1 cellular context compared by ENCODE assay signal in the genomic region with DNA sequence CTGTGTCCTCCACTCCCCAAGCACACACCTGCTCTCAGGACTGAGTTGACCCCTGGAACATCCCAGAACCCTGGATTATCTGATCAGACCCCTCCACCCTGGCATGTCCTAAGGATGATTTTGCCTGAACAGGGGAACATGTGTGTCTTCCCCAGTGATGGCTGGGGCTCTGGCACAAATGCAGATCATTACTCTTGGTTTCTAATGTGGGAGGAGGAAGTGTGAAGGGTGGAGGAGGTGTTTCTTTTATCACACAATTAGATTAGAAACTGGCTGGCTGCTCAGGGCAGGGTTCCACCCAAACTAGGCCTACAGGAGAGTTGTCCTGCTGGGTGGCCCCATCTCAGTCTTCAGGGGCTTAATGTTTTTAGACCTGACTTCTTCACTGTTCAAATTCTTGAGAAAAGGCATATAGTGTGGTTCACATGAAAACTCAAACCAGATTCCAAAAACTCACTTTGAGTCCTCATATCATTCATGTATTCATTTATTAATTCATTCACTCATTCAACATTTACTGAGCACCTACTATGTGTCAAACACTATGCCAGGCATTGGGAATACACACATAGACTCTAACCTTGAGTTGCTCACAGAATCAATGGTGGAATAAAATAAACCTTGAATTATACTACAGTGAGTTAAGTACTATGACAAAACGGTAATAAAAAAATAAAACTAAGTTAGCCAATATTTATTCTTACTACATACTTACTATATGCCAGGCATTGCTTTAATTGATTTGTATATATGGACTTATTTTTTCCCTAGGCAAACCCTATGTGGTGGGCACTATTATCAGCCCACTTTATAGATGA.
TF ChIP-seq lines count a peak whose summit lies in the region.

No MANE protein-coding gene starts in this region.

TF ChIP-seq in GM12878, 131 proteins besides CTCF, POLR2A, EP300 and RAD21 (continued from another document):
- TF ChIP-seq DPF2 (IDR thresholded peaks at IDR 0.05) = peak; percentile 39; the same call in 1 of the 2 replicates
- TF ChIP-seq BCL11A (IDR thresholded peaks at IDR 0.05; ENCODE audit: low read depth, low read length) = 0 out of 2 replicates have a peak, but pooled peaks have one; percentile 19
- TF ChIP-seq CBFB (IDR thresholded peaks at IDR 0.05; ENCODE audit: low read depth) = no peak
- peak; percentile 71; the same call in 1 of the 2 replicates for TF ChIP-seq SPI1 (IDR thresholded peaks at IDR 0.05; ENCODE audit: borderline replicate concordance, insufficient read depth, low read depth, low read length)
- TF ChIP-seq TAF1 (IDR thresholded peaks at IDR 0.05; ENCODE audit: borderline replicate concordance, low read depth, low read length) = no peak
- peak; percentile 83; the same call in 1 of the 2 replicates for TF ChIP-seq ZNF24 (IDR thresholded peaks at IDR 0.05)
- no peak for TF ChIP-seq STAT3 (IDR thresholded peaks at IDR 0.05; ENCODE audit: low read depth, low read length)
- no peak for TF ChIP-seq PAX8 (IDR thresholded peaks at IDR 0.05)
- TF ChIP-seq BHLHE40 (IDR thresholded peaks at IDR 0.05; ENCODE audit: borderline replicate concordance in 1 of 2, low read depth in 2 of 2, low read length in 1 of 2) = no peak
- no peak for TF ChIP-seq KDM1A (IDR thresholded peaks at IDR 0.05; ENCODE audit: borderline replicate concordance)
- no peak for TF ChIP-seq JUNB (IDR thresholded peaks at IDR 0.05)
- TF ChIP-seq MXI1 (IDR thresholded peaks at IDR 0.05; ENCODE audit: low read depth, low read length) = no peak
- no peak for TF ChIP-seq JUND (IDR thresholded peaks at IDR 0.05; ENCODE audit: low read depth, low read length)
- peak; percentile 49 for TF ChIP-seq MTA2 (IDR thresholded peaks at IDR 0.05; ENCODE audit: low read depth)
- TF ChIP-seq, protein P1, sequence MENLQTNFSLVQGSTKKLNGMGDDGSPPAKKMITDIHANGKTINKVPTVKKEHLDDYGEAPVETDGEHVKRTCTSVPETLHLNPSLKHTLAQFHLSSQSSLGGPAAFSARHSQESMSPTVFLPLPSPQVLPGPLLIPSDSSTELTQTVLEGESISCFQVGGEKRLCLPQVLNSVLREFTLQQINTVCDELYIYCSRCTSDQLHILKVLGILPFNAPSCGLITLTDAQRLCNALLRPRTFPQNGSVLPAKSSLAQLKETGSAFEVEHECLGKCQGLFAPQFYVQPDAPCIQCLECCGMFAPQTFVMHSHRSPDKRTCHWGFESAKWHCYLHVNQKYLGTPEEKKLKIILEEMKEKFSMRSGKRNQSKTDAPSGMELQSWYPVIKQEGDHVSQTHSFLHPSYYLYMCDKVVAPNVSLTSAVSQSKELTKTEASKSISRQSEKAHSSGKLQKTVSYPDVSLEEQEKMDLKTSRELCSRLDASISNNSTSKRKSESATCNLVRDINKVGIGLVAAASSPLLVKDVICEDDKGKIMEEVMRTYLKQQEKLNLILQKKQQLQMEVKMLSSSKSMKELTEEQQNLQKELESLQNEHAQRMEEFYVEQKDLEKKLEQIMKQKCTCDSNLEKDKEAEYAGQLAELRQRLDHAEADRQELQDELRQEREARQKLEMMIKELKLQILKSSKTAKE (IDR thresholded peaks at IDR 0.05; ENCODE audit: low read depth, poor library complexity, severe bottlenecking) = no peak
- no peak for TF ChIP-seq GABPA (IDR thresholded peaks at IDR 0.05; ENCODE audit: low read depth)
- TF ChIP-seq, protein P2, sequence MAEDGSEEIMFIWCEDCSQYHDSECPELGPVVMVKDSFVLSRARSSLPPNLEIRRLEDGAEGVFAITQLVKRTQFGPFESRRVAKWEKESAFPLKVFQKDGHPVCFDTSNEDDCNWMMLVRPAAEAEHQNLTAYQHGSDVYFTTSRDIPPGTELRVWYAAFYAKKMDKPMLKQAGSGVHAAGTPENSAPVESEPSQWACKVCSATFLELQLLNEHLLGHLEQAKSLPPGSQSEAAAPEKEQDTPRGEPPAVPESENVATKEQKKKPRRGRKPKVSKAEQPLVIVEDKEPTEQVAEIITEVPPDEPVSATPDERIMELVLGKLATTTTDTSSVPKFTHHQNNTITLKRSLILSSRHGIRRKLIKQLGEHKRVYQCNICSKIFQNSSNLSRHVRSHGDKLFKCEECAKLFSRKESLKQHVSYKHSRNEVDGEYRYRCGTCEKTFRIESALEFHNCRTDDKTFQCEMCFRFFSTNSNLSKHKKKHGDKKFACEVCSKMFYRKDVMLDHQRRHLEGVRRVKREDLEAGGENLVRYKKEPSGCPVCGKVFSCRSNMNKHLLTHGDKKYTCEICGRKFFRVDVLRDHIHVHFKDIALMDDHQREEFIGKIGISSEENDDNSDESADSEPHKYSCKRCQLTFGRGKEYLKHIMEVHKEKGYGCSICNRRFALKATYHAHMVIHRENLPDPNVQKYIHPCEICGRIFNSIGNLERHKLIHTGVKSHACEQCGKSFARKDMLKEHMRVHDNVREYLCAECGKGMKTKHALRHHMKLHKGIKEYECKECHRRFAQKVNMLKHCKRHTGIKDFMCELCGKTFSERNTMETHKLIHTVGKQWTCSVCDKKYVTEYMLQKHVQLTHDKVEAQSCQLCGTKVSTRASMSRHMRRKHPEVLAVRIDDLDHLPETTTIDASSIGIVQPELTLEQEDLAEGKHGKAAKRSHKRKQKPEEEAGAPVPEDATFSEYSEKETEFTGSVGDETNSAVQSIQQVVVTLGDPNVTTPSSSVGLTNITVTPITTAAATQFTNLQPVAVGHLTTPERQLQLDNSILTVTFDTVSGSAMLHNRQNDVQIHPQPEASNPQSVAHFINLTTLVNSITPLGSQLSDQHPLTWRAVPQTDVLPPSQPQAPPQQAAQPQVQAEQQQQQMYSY (CRISPR knock-in tag; IDR thresholded peaks at IDR 0.05) = no peak
- TF ChIP-seq TCF12 (IDR thresholded peaks at IDR 0.05; ENCODE audit: low read depth, low read length) = no peak
- TF ChIP-seq, protein P3, sequence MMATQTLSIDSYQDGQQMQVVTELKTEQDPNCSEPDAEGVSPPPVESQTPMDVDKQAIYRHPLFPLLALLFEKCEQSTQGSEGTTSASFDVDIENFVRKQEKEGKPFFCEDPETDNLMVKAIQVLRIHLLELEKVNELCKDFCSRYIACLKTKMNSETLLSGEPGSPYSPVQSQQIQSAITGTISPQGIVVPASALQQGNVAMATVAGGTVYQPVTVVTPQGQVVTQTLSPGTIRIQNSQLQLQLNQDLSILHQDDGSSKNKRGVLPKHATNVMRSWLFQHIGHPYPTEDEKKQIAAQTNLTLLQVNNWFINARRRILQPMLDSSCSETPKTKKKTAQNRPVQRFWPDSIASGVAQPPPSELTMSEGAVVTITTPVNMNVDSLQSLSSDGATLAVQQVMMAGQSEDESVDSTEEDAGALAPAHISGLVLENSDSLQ (IDR thresholded peaks at IDR 0.05) = no peak
- TF ChIP-seq NR2C1 (IDR thresholded peaks at IDR 0.05) = no peak
- TF ChIP-seq IKZF2 (IDR thresholded peaks at IDR 0.05) = peak; percentile 39 to 45; a peak in 2 of 4 replicates
- TF ChIP-seq MTA3 (IDR thresholded peaks at IDR 0.05; ENCODE audit: borderline replicate concordance, low read length) = no peak
- TF ChIP-seq BACH1 (IDR thresholded peaks at IDR 0.05; ENCODE audit: borderline replicate concordance) = no peak
- TF ChIP-seq YBX1 (IDR thresholded peaks at IDR 0.05) = no peak
- TF ChIP-seq SRF (IDR thresholded peaks at IDR 0.05; ENCODE audit: low read depth in 2 of 2, low read length in 2 of 2) = no peak
- peak; percentile 42; the same call in 1 of the 2 replicates for TF ChIP-seq RUNX3 (IDR thresholded peaks at IDR 0.05; ENCODE audit: low read length)
- no peak for TF ChIP-seq NBN (IDR thresholded peaks at IDR 0.05)
